ENCODE assay signal across 16 cellular contexts in the genomic region with DNA sequence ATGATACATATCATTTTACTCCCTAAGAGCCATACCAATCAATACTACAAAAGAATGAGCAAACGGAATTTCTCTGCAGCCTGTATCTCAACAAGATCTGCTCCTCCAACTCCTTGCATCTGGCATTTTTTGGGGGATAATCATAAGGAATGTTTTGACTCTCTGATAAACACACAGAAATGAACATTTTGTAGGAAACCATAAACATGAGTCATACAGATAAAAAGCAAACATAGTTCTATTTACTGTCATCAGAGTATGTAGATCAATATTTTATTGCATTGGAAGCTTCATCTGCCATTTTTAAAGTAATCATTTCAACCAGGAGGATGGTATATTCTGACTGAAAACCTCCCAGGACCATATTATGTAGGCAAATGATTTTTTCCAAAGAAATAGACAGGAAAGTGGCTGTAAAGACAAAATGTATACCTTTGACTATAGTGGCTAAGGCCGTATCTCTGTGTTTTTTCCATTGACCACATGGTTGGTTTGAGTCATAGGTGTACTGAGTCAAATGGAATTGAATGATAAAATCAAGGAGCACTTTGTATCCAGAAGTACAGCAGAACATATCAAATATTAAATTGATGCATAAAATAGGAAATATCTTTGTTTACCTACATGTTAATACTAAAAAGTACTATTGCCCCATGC. TPM values are rescaled to one million over a fixed set of nuclear protein-coding genes. Genes with fewer than 3 reads are reported as not detected.
DNase-seq lines count a peak whose midpoint lies in the region; TF ChIP-seq lines count a peak whose summit lies in the region.
"Had no signal": no experiment of that assay in that cellular context is flagged by ENCODE, and none has a peak within 500 bp of the region (broad histone marks: within the 10 kb centered on the region; RNA-seq: fewer than 3 reads in every experiment).

No MANE protein-coding gene starts in this region.

- peak overlapping the region; percentile 35 for H3K27ac ChIP-seq in SJSA1
- no peak overlapping the region for H3K27ac ChIP-seq in caudate nucleus (ENCODE audit: low read depth, low read length)
- H3K27ac ChIP-seq: SJCRH30, thoracic aorta had no signal

- peaks cover 12% of the 10 kb centered on the region for H3K9me3 Mint-ChIP-seq in activated naive CD4-positive, alpha-beta T cell treated with anti-CD3 and anti-CD28 coated beads, Interleukin-2, amount 50 U/mL, for 24 hours

- no peaks in the 10 kb centered on the region for H3K27me3 ChIP-seq in SJSA1 (replicated peaks)
- H3K27me3 ChIP-seq: BE2C, SJCRH30 had no signal

- H3K4me3 ChIP-seq in SJSA1 (no peak overlapping the region), choroid plexus epithelial cell (ENCODE audit: low read depth, low read length) (no peak overlapping the region)
- H3K4me3 ChIP-seq: SJCRH30, thoracic aorta had no signal

- no peak for TF ChIP-seq CTCF in choroid plexus epithelial cell (conservative IDR thresholded peaks at IDR 0.05; ENCODE audit: low read depth, low read length)

- peaks cover 37% of the 10 kb centered on the region for H3K4me1 ChIP-seq in SJSA1 (replicated peaks)
- H3K4me1 ChIP-seq: BE2C, SJCRH30 had no signal

- no peaks in the 10 kb centered on the region for H3K9me3 ChIP-seq in SJSA1 (replicated peaks)
- H3K9me3 ChIP-seq: BE2C, SJCRH30, thoracic aorta had no signal

- peaks cover 4% of the 10 kb centered on the region for H3K36me3 Mint-ChIP-seq in activated naive CD4-positive, alpha-beta T cell treated with anti-CD3 and anti-CD28 coated beads, Interleukin-2, amount 50 U/mL, for 24 hours

- H3K4me3 Mint-ChIP-seq in activated naive CD4-positive, alpha-beta T cell treated with anti-CD3 and anti-CD28 coated beads, Interleukin-2, amount 50 U/mL, for 24 hours: peak overlapping the region; percentile 81

- H3K27ac Mint-ChIP-seq in activated naive CD4-positive, alpha-beta T cell treated with anti-CD3 and anti-CD28 coated beads, Interleukin-2, amount 50 U/mL, for 24 hours: peak overlapping the region; percentile 93

- H3K27me3 Mint-ChIP-seq in activated naive CD4-positive, alpha-beta T cell treated with anti-CD3 and anti-CD28 coated beads, Interleukin-2, amount 50 U/mL, for 24 hours: no peaks in the 10 kb centered on the region

- H3K4me1 Mint-ChIP-seq in activated naive CD4-positive, alpha-beta T cell treated with anti-CD3 and anti-CD28 coated beads, Interleukin-2, amount 50 U/mL, for 24 hours: peaks cover 78% of the 10 kb centered on the region

- in situ Hi-C loops in KBM-7 (cut with MboI; ENCODE audit: low pct_unique_long_range_greater_than_20kb, low sequenced_read_pairs): no loop called here

- no peak for DNase-seq in activated naive CD4-positive, alpha-beta T cell treated with anti-CD3 and anti-CD28 coated beads, Interleukin-2, amount 50 U/mL, for 16 hours
- peak in 1 of 2 experiments; percentile 68 for DNase-seq in SJSA1 (ENCODE audit: low read depth in 1 of 2, low spot score in 2 of 2)
- DNase-seq in choroid plexus epithelial cell (ENCODE audit: low read depth): peak; percentile 57
- no peak for DNase-seq in stimulated activated CD4-positive, alpha-beta T cell treated with anti-CD3 and anti-CD28 coated beads, Interleukin-4, amount 100 ng/mL, for 1 hour
- no peak for DNase-seq in NAMALWA (ENCODE audit: low spot score)
- no peak for DNase-seq in KBM-7
- DNase-seq in caudate nucleus (lab: John Stamatoyannopoulos, UW): no peak
- DNase-seq: activated CD4-positive, CD25-positive, alpha-beta regulatory T cell treated with anti-CD3 and anti-CD28 coated beads, Interleukin-2, amount 50 U/mL, for 72 hours; aorta; BE2C; NCI-H345; SJCRH30 had no signal

- H3K36me3 ChIP-seq in SJSA1: no peaks in the 10 kb centered on the region
- H3K36me3 ChIP-seq: BE2C, SJCRH30, thoracic aorta had no signal

RNA-seq across cellular contexts. Expression of gene CD69, which starts 32.4 kb away (rescaled TPM):
- total RNA-seq in SJSA1 (2014; rRNA removed; shearing (Covaris generic)): 0.13 and 0.25 TPM in 2 replicates
- total RNA-seq: H4, SJCRH30 had no signal

RNA-seq across cellular contexts. Expression of gene KLRF1, which starts 34.2 kb away (rescaled TPM):
- total RNA-seq in SJSA1 (2014; rRNA removed; shearing (Covaris generic)): not detected in 2 replicates
- total RNA-seq: epithelial cell of proximal tubule, SJCRH30 had no signal
